Comparison of ENCODE assay signal across 1 cellular context in the genomic region with DNA sequence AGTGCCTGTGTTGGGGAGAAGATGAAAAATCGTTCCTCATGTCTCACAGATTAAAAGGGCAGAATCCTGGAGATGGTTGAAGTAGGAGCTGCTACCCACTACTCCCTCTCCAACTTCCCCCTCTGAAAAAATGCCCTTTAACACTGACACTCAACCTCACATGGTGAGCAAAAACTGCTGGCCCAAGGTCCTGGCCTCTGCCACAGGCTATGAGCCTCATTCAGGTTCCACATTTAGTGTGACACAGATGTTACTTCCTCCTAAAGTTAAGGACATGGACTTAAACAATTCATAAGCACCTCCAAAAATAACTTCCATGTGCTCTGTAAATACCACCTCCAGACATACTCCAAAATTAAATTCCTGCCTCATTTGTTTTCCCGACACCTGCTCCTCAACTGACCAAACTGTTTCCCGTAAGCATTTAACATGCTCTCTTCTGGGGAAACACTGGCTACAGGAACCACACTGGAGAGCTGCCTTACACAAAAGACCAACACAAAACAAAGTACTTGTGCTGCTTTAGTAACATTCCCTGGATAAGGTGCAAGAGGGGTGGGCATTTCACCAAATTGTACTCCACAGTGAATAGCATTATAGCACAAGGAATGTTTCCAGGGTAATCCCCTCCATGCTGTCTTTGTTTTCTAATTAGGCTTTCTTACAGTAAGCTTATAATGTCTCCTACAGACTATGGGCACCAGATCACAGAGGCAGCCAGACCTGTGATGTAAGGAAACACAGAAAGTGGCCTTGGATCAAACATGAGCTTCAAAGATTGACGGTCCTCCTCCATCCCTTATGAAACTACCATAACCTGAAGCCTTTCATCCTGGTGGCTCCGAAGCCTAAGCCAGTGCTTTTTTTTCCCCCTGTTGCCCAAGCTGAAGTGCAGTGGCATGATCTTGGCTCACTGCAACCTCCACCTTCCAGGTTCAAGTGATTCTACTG.
TF ChIP-seq lines count a peak whose summit lies in the region.

No MANE protein-coding gene starts in this region.

TF ChIP-seq in K562, 482 proteins besides CTCF, POLR2A, EP300 and RAD21 (continued from another document):
- TF ChIP-seq, protein P1, sequence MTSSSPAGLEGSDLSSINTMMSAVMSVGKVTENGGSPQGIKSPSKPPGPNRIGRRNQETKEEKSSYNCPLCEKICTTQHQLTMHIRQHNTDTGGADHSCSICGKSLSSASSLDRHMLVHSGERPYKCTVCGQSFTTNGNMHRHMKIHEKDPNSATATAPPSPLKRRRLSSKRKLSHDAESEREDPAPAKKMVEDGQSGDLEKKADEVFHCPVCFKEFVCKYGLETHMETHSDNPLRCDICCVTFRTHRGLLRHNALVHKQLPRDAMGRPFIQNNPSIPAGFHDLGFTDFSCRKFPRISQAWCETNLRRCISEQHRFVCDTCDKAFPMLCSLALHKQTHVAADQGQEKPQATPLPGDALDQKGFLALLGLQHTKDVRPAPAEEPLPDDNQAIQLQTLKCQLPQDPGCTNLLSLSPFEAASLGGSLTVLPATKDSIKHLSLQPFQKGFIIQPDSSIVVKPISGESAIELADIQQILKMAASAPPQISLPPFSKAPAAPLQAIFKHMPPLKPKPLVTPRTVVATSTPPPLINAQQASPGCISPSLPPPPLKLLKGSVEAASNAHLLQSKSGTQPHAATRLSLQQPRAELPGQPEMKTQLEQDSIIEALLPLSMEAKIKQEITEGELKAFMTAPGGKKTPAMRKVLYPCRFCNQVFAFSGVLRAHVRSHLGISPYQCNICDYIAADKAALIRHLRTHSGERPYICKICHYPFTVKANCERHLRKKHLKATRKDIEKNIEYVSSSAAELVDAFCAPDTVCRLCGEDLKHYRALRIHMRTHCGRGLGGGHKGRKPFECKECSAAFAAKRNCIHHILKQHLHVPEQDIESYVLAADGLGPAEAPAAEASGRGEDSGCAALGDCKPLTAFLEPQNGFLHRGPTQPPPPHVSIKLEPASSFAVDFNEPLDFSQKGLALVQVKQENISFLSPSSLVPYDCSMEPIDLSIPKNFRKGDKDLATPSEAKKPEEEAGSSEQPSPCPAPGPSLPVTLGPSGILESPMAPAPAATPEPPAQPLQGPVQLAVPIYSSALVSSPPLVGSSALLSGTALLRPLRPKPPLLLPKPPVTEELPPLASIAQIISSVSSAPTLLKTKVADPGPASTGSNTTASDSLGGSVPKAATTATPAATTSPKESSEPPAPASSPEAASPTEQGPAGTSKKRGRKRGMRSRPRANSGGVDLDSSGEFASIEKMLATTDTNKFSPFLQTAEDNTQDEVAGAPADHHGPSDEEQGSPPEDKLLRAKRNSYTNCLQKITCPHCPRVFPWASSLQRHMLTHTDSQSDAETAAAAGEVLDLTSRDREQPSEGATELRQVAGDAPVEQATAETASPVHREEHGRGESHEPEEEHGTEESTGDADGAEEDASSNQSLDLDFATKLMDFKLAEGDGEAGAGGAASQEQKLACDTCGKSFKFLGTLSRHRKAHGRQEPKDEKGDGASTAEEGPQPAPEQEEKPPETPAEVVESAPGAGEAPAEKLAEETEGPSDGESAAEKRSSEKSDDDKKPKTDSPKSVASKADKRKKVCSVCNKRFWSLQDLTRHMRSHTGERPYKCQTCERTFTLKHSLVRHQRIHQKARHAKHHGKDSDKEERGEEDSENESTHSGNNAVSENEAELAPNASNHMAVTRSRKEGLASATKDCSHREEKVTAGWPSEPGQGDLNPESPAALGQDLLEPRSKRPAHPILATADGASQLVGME (CRISPR knock-in tag; IDR thresholded peaks at IDR 0.05) = no peak
- TF ChIP-seq TGIF2 (CRISPR knock-in tag; IDR thresholded peaks at IDR 0.05) = no peak
- TF ChIP-seq POLR3A (IDR thresholded peaks at IDR 0.05; ENCODE audit: borderline replicate concordance, extremely low read depth, insufficient read depth, insufficient read length) = no peak
- TF ChIP-seq HIVEP1 (CRISPR knock-in tag; IDR thresholded peaks at IDR 0.05) = no peak
- no peak for TF ChIP-seq ZNF551 (CRISPR knock-in tag; IDR thresholded peaks at IDR 0.05)
